14 cellular contexts compared by ENCODE assay signal in the genomic region with DNA sequence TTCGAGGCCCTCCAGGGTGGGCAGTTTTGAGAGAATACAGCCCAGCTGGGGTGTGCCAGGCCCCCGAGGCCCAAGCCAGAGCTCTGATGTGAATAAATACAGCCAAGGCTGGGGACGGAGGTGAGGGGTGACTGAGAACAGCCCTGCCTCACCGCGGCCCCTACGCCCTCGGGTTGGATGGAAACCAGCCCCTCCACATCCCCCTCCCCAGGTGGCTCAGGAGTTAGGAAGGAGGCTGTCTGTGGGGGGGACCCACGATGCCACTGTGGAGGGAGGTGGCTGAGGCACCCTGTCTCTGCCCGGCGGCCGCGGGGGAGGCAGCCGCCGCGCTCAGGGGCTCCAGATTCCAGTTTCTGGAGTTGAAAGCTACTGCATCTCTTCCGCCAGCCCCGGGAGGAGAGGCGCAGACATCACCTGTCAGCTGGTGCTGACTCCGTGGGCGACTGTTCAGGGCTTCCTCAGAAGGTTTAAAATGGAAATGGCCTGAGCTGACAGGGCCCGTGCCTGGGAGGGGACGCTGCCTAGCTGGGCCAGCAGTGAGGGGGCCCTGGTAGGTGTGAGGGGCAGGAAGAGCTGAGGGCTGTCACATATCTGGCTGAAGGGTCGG. TPM values are rescaled to one million over a fixed set of nuclear protein-coding genes. Genes with fewer than 3 reads are reported as not detected.
DNase-seq lines count a peak whose midpoint lies in the region; ATAC-seq and TF ChIP-seq lines count a peak whose summit lies in the region.
"Had no signal": no experiment of that assay in that cellular context is flagged by ENCODE, and none has a peak within 500 bp of the region (broad histone marks: within the 10 kb centered on the region; RNA-seq: fewer than 3 reads in every experiment).

No MANE protein-coding gene starts in this region.

- H4K8ac ChIP-seq in mesendoderm (ENCODE audit: low read depth, low read length) = no peak overlapping the region

- no peak overlapping the region for H3K18ac ChIP-seq in mesendoderm (ENCODE audit: low read length)

- H3K4me3 ChIP-seq in mesendoderm (ENCODE audit: low read length) (no peak overlapping the region), thyroid gland (replicated peaks in 1 of 3) (no peak overlapping the region)

- H3K27me3 ChIP-seq in mesendoderm (ENCODE audit: insufficient read depth, low read length, poor library complexity) (peaks cover 28% of the 10 kb centered on the region), thyroid gland (no peaks in the 10 kb centered on the region)

- TF ChIP-seq POLR2A in thyroid gland (IDR thresholded peaks at IDR 0.05) = no peak

- no peak overlapping the region for H3K4ac ChIP-seq in mesendoderm (ENCODE audit: low read depth, low read length)

- no peak overlapping the region for H3K56ac ChIP-seq in mesendoderm (ENCODE audit: low read length)

- WGBS in mesendoderm (ENCODE audit: extremely low coverage, insufficient coverage, low lambda C conversion rate) = no CpG with 5 or more reads among the region's 23 CpGs
- WGBS in thyroid gland, 2 donors = 55 to 56% methylated on average over 10 to 14 of the region's 23 CpGs

- no peak overlapping the region for H2BK120ac ChIP-seq in mesendoderm (ENCODE audit: low read depth, low read length)

- H3K79me1 ChIP-seq in mesendoderm (ENCODE audit: low read length) = no peaks in the 10 kb centered on the region

- no peak overlapping the region for H2BK15ac ChIP-seq in mesendoderm (replicated peaks; ENCODE audit: low read depth)

- no peak overlapping the region for H3K27ac Mint-ChIP-seq in activated T-cell treated with anti-CD3 and anti-CD28 coated beads, Interleukin-2, amount 50 U/mL, for 24 hours
- peak overlapping the region in 4 of 5 experiments; percentile 31 to 85 (median 54) for H3K27ac Mint-ChIP-seq in brain

- H2BK5ac ChIP-seq in mesendoderm (ENCODE audit: low read length) = no peak overlapping the region

- no peak overlapping the region for H2AK5ac ChIP-seq in mesendoderm (ENCODE audit: low read length)

- H3K9me3 ChIP-seq in thyroid gland = no peaks in the 10 kb centered on the region

- H3K27me3 Mint-ChIP-seq in activated T-cell treated with anti-CD3 and anti-CD28 coated beads, Interleukin-2, amount 50 U/mL, for 24 hours = peaks cover 59% of the 10 kb centered on the region
- H3K27me3 Mint-ChIP-seq in brain = peaks cover 9% of the 10 kb centered on the region

- H3K4me1 Mint-ChIP-seq in activated T-cell treated with anti-CD3 and anti-CD28 coated beads, Interleukin-2, amount 50 U/mL, for 24 hours (ENCODE audit: low read depth) = peaks cover 4% of the 10 kb centered on the region
- H3K4me1 Mint-ChIP-seq in brain = peaks cover 67% of the 10 kb centered on the region

- H3K4me2 ChIP-seq in mesendoderm (ENCODE audit: low read length) = no peak overlapping the region

- intact Hi-C loops in thyroid gland (cut with DNase I) = no loop called here

- peak overlapping the region; percentile 1 for H3K23ac ChIP-seq in mesendoderm (ENCODE audit: low read length)

- H4K5ac ChIP-seq in mesendoderm (ENCODE audit: low read length) = no peak overlapping the region

- ATAC-seq in GM21381 (IDR thresholded peaks at IDR 0.05; ENCODE audit: unreplicated experiment) = no peak
- ATAC-seq: esophagus mucosa had no signal

- H3K36me3 Mint-ChIP-seq in activated T-cell treated with anti-CD3 and anti-CD28 coated beads, Interleukin-2, amount 50 U/mL, for 24 hours (ENCODE audit: low read depth) = no peaks in the 10 kb centered on the region
- H3K36me3 Mint-ChIP-seq in brain = no peaks in the 10 kb centered on the region

- H3K36me3 ChIP-seq in mesendoderm (ENCODE audit: control insufficient read depth, insufficient read depth, low read length) = no peaks in the 10 kb centered on the region
- H3K36me3 ChIP-seq in thyroid gland = no peaks in the 10 kb centered on the region
- H3K36me3 ChIP-seq: brain microvascular endothelial cell had no signal

- TF ChIP-seq CTCF in brain (conservative IDR thresholded peaks at IDR 0.05) = no peak
- TF ChIP-seq CTCF in thyroid gland (IDR thresholded peaks at IDR 0.05) = no peak

- H3K27ac ChIP-seq in mesendoderm (ENCODE audit: low read depth, low read length) = no peak overlapping the region
- H3K27ac ChIP-seq in thyroid gland = peak overlapping the region; percentile 51 to 82 (median 58)
- H3K27ac ChIP-seq: brain microvascular endothelial cell had no signal

- DNase-seq in activated T-cell treated with anti-CD3 and anti-CD28 coated beads, Interleukin-2, amount 50 U/mL, for 24 hours = peak; percentile 38
- no peak for DNase-seq in activated T-cell treated with anti-CD3 and anti-CD28 coated beads for 4 hours
- DNase-seq in mesendoderm = no peak
- DNase-seq in thyroid gland = peak; percentile 32 to 45
- no peak for DNase-seq in germinal center (ENCODE audit: low spot score)
- no peak for DNase-seq in NCI-H2107 treated with DMSO at 0.1 percent for 48 hours (lab: John Stamatoyannopoulos, UW; ENCODE audit: unreplicated experiment)
- DNase-seq: activated CD8-positive, alpha-beta memory T cell treated with anti-CD3 and anti-CD28 coated beads, Interleukin-2, amount 50 U/mL, for 48 hours; AML-193; MM.1S; NK-92 treated with Interleukin-12 subunit alpha and Interleukin-12 subunit beta, amount 100 ng/mL, for 24 hours had no signal

- H3K4me3 Mint-ChIP-seq in activated T-cell treated with anti-CD3 and anti-CD28 coated beads, Interleukin-2, amount 50 U/mL, for 24 hours = no peak overlapping the region
- H3K4me3 Mint-ChIP-seq in brain = peak overlapping the region; percentile 73 to 80 (median 78)

- H3K79me2 ChIP-seq in mesendoderm (ENCODE audit: control insufficient read depth, insufficient read depth, low read length) = no peaks in the 10 kb centered on the region

- H3K9me3 Mint-ChIP-seq in activated T-cell treated with anti-CD3 and anti-CD28 coated beads, Interleukin-2, amount 50 U/mL, for 24 hours = no peaks in the 10 kb centered on the region
- peaks cover 0 to 3% (median 0%) of the 10 kb centered on the region in 5 experiments for H3K9me3 Mint-ChIP-seq in brain

- H3K4me1 ChIP-seq in mesendoderm (ENCODE audit: control insufficient read depth, low read depth, low read length) (no peaks in the 10 kb centered on the region), thyroid gland (peaks cover 5 to 22% of the 10 kb centered on the region in 2 donors)

- no peak overlapping the region for H3K9ac ChIP-seq in mesendoderm (ENCODE audit: low read length)

RNA-seq across cellular contexts. Expression of a gene that starts 1.4 kb away (rescaled TPM):
- polyA plus RNA-seq in brain (ENCODE audit: insufficient read depth, low read depth, low replicate concordance) = 27.0 TPM
- 0.03 TPM for polyA plus RNA-seq in mesendoderm (2013, experiment 1 of 2)
- polyA plus RNA-seq in mesendoderm (2013, experiment 2 of 2) = 0.03 TPM
- total RNA-seq in thyroid gland = 1 to 10 TPM in 3 of 4 donors, under 1 TPM in 1; 0.54 to 4.0 (median 3.8) TPM
- total RNA-seq: esophagus mucosa had no signal

RNA-seq across cellular contexts. Expression of a gene that starts 50.9 kb away (rescaled TPM):
- polyA plus RNA-seq in brain (ENCODE audit: insufficient read depth, low read depth, low replicate concordance) = 215 TPM
- 82.6 TPM for polyA plus RNA-seq in mesendoderm (2013, experiment 1 of 2)
- 80.4 TPM for polyA plus RNA-seq in mesendoderm (2013, experiment 2 of 2)
- total RNA-seq in thyroid gland = 100 to 1,000 TPM in 1 of 4 donors, 10 to 100 TPM in 3; 62.3 to 130 (median 76.1) TPM

Comparison
In these comparisons a context has a peak if more than half of its experiments do, and no peak if none do; other contexts are left out.
1. DNase-seq: peak in activated T-cell treated with anti-CD3 and anti-CD28 coated beads, Interleukin-2, amount 50 U/mL, for 24 hours (single experiment) and thyroid gland (2 of 2); none in activated T-cell treated with anti-CD3 and anti-CD28 coated beads for 4 hours (single experiment), mesendoderm (single experiment), germinal center (single experiment) and NCI-H2107 treated with DMSO at 0.1 percent for 48 hours (single experiment).